ENCODE assay signal across 21 cellular contexts in genomic region chr5:140423609-140424008, GRCh38.
"Had no signal": no experiment of that assay in that cellular context is flagged by ENCODE, and none has a peak within 500 bp of the region (broad histone marks: within the 10 kb centered on the region; RNA-seq: fewer than 3 reads in every experiment).

No MANE protein-coding gene starts in this region.

- ATAC-seq: K562, WTC11 had no signal

- H3K9me3 Mint-ChIP-seq: activated CD4-positive, alpha-beta memory T cell treated with anti-CD3 and anti-CD28 coated beads for 36 hours; activated CD4-positive, alpha-beta T cell treated with anti-CD3 and anti-CD28 coated beads, Interleukin-2, amount 10 ng/mL, durations not matched to agents 7 days and 5 days; activated naive CD4-positive, alpha-beta T cell treated with anti-CD3 and anti-CD28 coated beads, Interleukin-2, amount 50 U/mL, for 24 hours; activated T-helper 1 cell treated with anti-CD3 and anti-CD28 coated beads, Interleukin-12 subunit alpha, Interleukin-12 subunit beta, Interleukin-2, Interleukin-4 antibody, amounts not matched to agents 30 ng/mL and 10 ng/mL and 1 ng/mL, durations not matched to agents 14 hours and 24 hours and 36 hours; T-helper 1 cell treated with Interleukin-12 subunit alpha and Interleukin-12 subunit beta and Interleukin-4 antibody, amounts not matched to agents 30 μg/mL and 1 μg/mL, for 36 hours had no signal

- H3K27ac Mint-ChIP-seq: activated CD4-positive, alpha-beta memory T cell treated with anti-CD3 and anti-CD28 coated beads for 36 hours; activated CD4-positive, alpha-beta T cell treated with anti-CD3 and anti-CD28 coated beads, Interleukin-2, amount 10 ng/mL, durations not matched to agents 7 days and 5 days; activated naive CD4-positive, alpha-beta T cell treated with anti-CD3 and anti-CD28 coated beads, Interleukin-2, amount 50 U/mL, for 24 hours; activated T-helper 1 cell treated with anti-CD3 and anti-CD28 coated beads, Interleukin-12 subunit alpha, Interleukin-12 subunit beta, Interleukin-2, Interleukin-4 antibody, amounts not matched to agents 30 ng/mL and 10 ng/mL and 1 ng/mL, durations not matched to agents 14 hours and 24 hours and 36 hours; T-helper 1 cell treated with Interleukin-12 subunit alpha and Interleukin-12 subunit beta and Interleukin-4 antibody, amounts not matched to agents 30 μg/mL and 1 μg/mL, for 36 hours; WTC11 had no signal

- H3K27me3 Mint-ChIP-seq: activated CD4-positive, alpha-beta memory T cell treated with anti-CD3 and anti-CD28 coated beads for 36 hours; activated CD4-positive, alpha-beta T cell treated with anti-CD3 and anti-CD28 coated beads, Interleukin-2, amount 10 ng/mL, durations not matched to agents 7 days and 5 days; activated naive CD4-positive, alpha-beta T cell treated with anti-CD3 and anti-CD28 coated beads, Interleukin-2, amount 50 U/mL, for 24 hours had no signal

- H3K4me3 ChIP-seq: K562 had no signal

- H3K4me3 Mint-ChIP-seq: activated CD4-positive, alpha-beta memory T cell treated with anti-CD3 and anti-CD28 coated beads for 36 hours; activated CD4-positive, alpha-beta T cell treated with anti-CD3 and anti-CD28 coated beads, Interleukin-2, amount 10 ng/mL, durations not matched to agents 7 days and 5 days; activated naive CD4-positive, alpha-beta T cell treated with anti-CD3 and anti-CD28 coated beads, Interleukin-2, amount 50 U/mL, for 24 hours; activated T-helper 1 cell treated with anti-CD3 and anti-CD28 coated beads, Interleukin-12 subunit alpha, Interleukin-12 subunit beta, Interleukin-2, Interleukin-4 antibody, amounts not matched to agents 30 ng/mL and 10 ng/mL and 1 ng/mL, durations not matched to agents 14 hours and 24 hours and 36 hours; T-helper 1 cell treated with Interleukin-12 subunit alpha and Interleukin-12 subunit beta and Interleukin-4 antibody, amounts not matched to agents 30 μg/mL and 1 μg/mL, for 36 hours; WTC11 had no signal

- DNase-seq: activated CD4-positive, alpha-beta memory T cell treated with anti-CD3 and anti-CD28 coated beads for 36 hours; activated CD4-positive, alpha-beta T cell treated with anti-CD3 and anti-CD28 coated beads, Interleukin-2, amount 10 ng/mL, durations not matched to agents 7 days and 5 days; activated CD8-positive, alpha-beta memory T cell treated with anti-CD3 and anti-CD28 coated beads for 24 hours; activated effector memory CD4-positive, alpha-beta T cell treated with Interleukin-2 at 50 U/mL for 16 hours; activated naive CD4-positive, alpha-beta T cell; anterior cingulate cortex; central memory CD4-positive, alpha-beta T cell; Karpas-422; MM.1S; NCI-H1105; NCI-H1436; NCI-H1694 treated with DMSO at 0.1 percent for 48 hours; NCI-H2029 treated with DMSO at 0.1 percent for 48 hours; NCI-H446; NCI-H524; SHP77 treated with DMSO at 0.1 percent for 48 hours had no signal
